In the genomic region with DNA sequence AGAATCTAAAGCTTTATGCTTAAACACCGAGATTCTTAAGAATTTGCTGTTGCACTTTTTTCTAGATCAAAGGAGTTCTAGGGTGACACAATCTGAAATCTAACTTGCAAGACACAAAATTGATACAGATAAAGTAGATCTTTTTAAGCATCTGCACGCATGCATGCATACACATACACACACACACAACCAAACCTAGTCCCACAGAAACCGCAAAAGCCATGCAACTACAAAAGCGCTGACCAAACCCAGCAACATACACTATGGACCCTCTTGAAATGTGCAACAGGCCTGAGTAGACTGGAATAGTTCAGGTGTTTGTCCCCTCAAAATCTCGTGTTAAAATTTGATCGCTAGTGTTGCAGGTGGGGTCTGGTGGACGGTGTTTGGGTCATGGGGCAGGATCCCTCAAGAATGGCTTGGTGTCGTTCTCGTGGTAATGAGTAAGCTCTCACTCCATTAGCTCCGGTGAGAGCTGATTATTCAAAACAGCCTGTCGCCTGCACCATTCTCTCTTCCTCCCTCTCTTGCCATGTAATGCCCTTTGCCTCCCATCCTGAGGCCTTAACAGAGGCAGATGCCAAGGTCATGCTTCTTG, we compare ENCODE assay signal across 1 cellular context.
TF ChIP-seq lines count a peak whose summit lies in the region.

No MANE protein-coding gene starts in this region.

TF ChIP-seq in GM23338, 12 proteins besides CTCF, POLR2A, EP300 and RAD21 (continued from another document):
- TF ChIP-seq, protein P1, sequence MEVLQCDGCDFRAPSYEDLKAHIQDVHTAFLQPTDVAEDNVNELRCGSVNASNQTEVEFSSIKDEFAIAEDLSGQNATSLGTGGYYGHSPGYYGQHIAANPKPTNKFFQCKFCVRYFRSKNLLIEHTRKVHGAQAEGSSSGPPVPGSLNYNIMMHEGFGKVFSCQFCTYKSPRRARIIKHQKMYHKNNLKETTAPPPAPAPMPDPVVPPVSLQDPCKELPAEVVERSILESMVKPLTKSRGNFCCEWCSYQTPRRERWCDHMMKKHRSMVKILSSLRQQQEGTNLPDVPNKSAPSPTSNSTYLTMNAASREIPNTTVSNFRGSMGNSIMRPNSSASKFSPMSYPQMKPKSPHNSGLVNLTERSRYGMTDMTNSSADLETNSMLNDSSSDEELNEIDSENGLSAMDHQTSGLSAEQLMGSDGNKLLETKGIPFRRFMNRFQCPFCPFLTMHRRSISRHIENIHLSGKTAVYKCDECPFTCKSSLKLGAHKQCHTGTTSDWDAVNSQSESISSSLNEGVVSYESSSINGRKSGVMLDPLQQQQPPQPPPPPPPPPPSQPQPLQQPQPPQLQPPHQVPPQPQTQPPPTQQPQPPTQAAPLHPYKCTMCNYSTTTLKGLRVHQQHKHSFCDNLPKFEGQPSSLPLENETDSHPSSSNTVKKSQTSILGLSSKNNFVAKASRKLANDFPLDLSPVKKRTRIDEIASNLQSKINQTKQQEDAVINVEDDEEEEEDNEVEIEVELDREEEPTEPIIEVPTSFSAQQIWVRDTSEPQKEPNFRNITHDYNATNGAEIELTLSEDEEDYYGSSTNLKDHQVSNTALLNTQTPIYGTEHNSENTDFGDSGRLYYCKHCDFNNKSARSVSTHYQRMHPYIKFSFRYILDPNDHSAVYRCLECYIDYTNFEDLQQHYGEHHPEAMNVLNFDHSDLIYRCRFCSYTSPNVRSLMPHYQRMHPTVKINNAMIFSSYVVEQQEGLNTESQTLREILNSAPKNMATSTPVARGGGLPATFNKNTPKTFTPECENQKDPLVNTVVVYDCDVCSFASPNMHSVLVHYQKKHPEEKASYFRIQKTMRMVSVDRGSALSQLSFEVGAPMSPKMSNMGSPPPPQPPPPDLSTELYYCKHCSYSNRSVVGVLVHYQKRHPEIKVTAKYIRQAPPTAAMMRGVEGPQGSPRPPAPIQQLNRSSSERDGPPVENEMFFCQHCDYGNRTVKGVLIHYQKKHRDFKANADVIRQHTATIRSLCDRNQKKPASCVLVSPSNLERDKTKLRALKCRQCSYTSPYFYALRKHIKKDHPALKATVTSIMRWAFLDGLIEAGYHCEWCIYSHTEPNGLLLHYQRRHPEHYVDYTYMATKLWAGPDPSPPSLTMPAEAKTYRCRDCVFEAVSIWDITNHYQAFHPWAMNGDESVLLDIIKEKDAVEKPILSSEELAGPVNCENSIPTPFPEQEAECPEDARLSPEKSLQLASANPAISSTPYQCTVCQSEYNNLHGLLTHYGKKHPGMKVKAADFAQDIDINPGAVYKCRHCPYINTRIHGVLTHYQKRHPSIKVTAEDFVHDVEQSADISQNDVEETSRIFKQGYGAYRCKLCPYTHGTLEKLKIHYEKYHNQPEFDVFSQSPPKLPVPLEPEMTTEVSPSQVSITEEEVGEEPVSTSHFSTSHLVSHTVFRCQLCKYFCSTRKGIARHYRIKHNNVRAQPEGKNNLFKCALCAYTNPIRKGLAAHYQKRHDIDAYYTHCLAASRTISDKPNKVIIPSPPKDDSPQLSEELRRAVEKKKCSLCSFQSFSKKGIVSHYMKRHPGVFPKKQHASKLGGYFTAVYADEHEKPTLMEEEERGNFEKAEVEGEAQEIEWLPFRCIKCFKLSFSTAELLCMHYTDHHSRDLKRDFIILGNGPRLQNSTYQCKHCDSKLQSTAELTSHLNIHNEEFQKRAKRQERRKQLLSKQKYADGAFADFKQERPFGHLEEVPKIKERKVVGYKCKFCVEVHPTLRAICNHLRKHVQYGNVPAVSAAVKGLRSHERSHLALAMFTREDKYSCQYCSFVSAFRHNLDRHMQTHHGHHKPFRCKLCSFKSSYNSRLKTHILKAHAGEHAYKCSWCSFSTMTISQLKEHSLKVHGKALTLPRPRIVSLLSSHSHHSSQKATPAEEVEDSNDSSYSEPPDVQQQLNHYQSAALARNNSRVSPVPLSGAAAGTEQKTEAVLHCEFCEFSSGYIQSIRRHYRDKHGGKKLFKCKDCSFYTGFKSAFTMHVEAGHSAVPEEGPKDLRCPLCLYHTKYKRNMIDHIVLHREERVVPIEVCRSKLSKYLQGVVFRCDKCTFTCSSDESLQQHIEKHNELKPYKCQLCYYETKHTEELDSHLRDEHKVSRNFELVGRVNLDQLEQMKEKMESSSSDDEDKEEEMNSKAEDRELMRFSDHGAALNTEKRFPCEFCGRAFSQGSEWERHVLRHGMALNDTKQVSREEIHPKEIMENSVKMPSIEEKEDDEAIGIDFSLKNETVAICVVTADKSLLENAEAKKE (CRISPR knock-in tag; IDR thresholded peaks at IDR 0.05): no peak
- no peak for TF ChIP-seq CREB1 (CRISPR knock-in tag; IDR thresholded peaks at IDR 0.05; ENCODE audit: low read depth)
- TF ChIP-seq EZH2phosphoT487 (IDR thresholded peaks at IDR 0.05; ENCODE audit: unreplicated experiment): no peak
- TF ChIP-seq NANOG (IDR thresholded peaks at IDR 0.05; ENCODE audit: borderline replicate concordance): no peak
- no peak for TF ChIP-seq EZH2 (IDR thresholded peaks at IDR 0.05; ENCODE audit: low read depth, unreplicated experiment)
- TF ChIP-seq POLR2AphosphoS5 (IDR thresholded peaks at IDR 0.05; ENCODE audit: low read depth): no peak
- no peak for TF ChIP-seq STAT1 (IDR thresholded peaks at IDR 0.05; ENCODE audit: unreplicated experiment)
- no peak for TF ChIP-seq JUNB (IDR thresholded peaks at IDR 0.05; ENCODE audit: unreplicated experiment)
- TF ChIP-seq, protein P2, sequence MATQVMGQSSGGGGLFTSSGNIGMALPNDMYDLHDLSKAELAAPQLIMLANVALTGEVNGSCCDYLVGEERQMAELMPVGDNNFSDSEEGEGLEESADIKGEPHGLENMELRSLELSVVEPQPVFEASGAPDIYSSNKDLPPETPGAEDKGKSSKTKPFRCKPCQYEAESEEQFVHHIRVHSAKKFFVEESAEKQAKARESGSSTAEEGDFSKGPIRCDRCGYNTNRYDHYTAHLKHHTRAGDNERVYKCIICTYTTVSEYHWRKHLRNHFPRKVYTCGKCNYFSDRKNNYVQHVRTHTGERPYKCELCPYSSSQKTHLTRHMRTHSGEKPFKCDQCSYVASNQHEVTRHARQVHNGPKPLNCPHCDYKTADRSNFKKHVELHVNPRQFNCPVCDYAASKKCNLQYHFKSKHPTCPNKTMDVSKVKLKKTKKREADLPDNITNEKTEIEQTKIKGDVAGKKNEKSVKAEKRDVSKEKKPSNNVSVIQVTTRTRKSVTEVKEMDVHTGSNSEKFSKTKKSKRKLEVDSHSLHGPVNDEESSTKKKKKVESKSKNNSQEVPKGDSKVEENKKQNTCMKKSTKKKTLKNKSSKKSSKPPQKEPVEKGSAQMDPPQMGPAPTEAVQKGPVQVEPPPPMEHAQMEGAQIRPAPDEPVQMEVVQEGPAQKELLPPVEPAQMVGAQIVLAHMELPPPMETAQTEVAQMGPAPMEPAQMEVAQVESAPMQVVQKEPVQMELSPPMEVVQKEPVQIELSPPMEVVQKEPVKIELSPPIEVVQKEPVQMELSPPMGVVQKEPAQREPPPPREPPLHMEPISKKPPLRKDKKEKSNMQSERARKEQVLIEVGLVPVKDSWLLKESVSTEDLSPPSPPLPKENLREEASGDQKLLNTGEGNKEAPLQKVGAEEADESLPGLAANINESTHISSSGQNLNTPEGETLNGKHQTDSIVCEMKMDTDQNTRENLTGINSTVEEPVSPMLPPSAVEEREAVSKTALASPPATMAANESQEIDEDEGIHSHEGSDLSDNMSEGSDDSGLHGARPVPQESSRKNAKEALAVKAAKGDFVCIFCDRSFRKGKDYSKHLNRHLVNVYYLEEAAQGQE (IDR thresholded peaks at IDR 0.05; ENCODE audit: unreplicated experiment): no peak
